In the genomic region with DNA sequence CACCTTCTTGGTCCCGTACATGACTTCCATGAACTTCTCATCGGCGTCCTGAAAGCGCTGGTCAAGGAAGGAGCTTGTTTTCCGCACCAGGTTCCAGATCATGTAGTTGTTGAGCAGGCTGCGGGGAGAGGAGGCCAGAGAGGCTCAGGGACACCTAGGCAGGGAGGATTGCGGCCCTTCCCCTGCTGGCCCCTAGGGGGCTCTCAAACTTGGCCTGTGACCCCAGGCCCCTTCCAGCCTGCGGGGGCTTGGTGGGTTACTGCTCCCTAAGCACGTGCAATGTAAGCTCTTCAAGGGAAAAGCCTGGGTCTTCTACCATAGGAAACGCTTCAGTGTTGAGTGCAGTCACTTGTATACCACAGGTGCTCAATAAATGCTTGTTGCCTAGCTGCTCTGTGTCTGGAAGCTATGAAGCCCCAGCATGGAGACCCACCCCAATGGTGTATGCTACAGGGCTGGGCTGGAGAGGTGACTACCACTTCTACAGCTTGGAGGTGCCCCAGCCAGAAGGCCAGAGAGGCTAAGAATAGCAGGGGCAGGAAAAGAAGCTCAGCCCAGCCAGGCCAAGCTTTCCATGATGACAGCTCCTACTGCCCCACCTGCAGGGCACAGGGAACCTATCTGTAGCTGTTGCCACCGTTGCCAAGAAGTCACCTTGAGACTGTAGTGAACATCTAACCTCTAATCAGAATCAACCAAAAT, we compare ENCODE assay signal across 10 cellular contexts. TPM values are rescaled to one million over a fixed set of nuclear protein-coding genes. Genes with fewer than 3 reads are reported as not detected.
DNase-seq lines count a peak whose midpoint lies in the region; ATAC-seq and TF ChIP-seq lines count a peak whose summit lies in the region.
"Had no signal": no experiment of that assay in that cellular context is flagged by ENCODE, and none has a peak within 500 bp of the region (broad histone marks: within the 10 kb centered on the region; RNA-seq: fewer than 3 reads in every experiment).

No MANE protein-coding gene starts in this region.

- POLR2A ChIA-PET in A673 (lab: Charles Lee; ENCODE audit: low non-redundant PET) = no interaction called here

- peaks cover 8% of the 10 kb centered on the region for H3K4me1 ChIP-seq in A673 (ENCODE audit: insufficient read depth, low read length, poor library complexity, severe bottlenecking)

- intact Hi-C loops in A673 (cut with micrococcal nuclease; ENCODE audit: unreplicated experiment) (no loop called here), left ventricle myocardium superior (cut with micrococcal nuclease) (no loop called here)

- no peaks in the 10 kb centered on the region for H3K79me2 ChIP-seq in SU-DHL-6 (ENCODE audit: insufficient read depth, low read length)

- H3K27me3 ChIP-seq in A673 (replicated peaks; ENCODE audit: insufficient read depth, low read depth, low read length, poor library complexity) (no peaks in the 10 kb centered on the region), SU-DHL-6 (ENCODE audit: low read length) (no peaks in the 10 kb centered on the region)
- H3K27me3 ChIP-seq: SJSA1 had no signal

- H3K4me3 ChIP-seq in A673 (ENCODE audit: low read depth, low read length, poor library complexity, severe bottlenecking) (no peak overlapping the region), SU-DHL-6 (ENCODE audit: insufficient read depth, low read length, poor library complexity, severe bottlenecking) (no peak overlapping the region)
- H3K4me3 ChIP-seq: SJSA1 had no signal

- DNase-seq in A673 (ENCODE audit: low spot score) = no peak
- DNase-seq in ELF-1 (ENCODE audit: low read depth, low spot score) = peak; percentile 49
- no peak for DNase-seq in left ventricle myocardium superior
- DNase-seq in NCI-H1694 treated with DMSO at 0.1 percent for 48 hours (lab: John Stamatoyannopoulos, UW) = no peak
- no peak for DNase-seq in RPMI8226
- DNase-seq in superior temporal gyrus (ENCODE audit: extremely low spot score) = no peak
- DNase-seq in HUDEP-2 (lab: John Stamatoyannopoulos, UW; ENCODE audit: unreplicated experiment in 76 of 76) = no peak
- DNase-seq: small intestine had no signal

- no peaks in the 10 kb centered on the region for H4K20me1 ChIP-seq in SU-DHL-6 (ENCODE audit: low read depth, low read length)

- no peak overlapping the region for H3K4me2 ChIP-seq in SU-DHL-6 (ENCODE audit: low read depth, low read length, poor library complexity, severe bottlenecking)

- CTCF ChIA-PET in A673 (lab: Charles Lee) = no interaction called here

- H3K27ac ChIP-seq in A673 (ENCODE audit: low read depth, low read length, poor library complexity, severe bottlenecking) (no peak overlapping the region), SU-DHL-6 (ENCODE audit: low read depth, low read length) (no peak overlapping the region)
- H3K27ac ChIP-seq: SJSA1 had no signal

- ATAC-seq in left ventricle myocardium superior = peak; percentile 13

- H2AFZ ChIP-seq in SU-DHL-6 (ENCODE audit: low read depth, low read length, severe bottlenecking) = no peak overlapping the region

- H3K36me3 ChIP-seq in A673 (ENCODE audit: insufficient read depth, low read length, poor library complexity, severe bottlenecking) = peaks cover 4% of the 10 kb centered on the region
- H3K36me3 ChIP-seq in SU-DHL-6 (ENCODE audit: low read length) = peaks cover 2% of the 10 kb centered on the region; the same call in 1 of the 2 replicates

- TF ChIP-seq CTCF in A673 (conservative IDR thresholded peaks at IDR 0.05; ENCODE audit: low read depth, low read length) = peak; percentile 51
- TF ChIP-seq CTCF in SU-DHL-6 (IDR thresholded peaks at IDR 0.05; ENCODE audit: insufficient read depth, low read length, poor library complexity, severe bottlenecking) = peak; percentile 39

- H3K9me3 ChIP-seq in A673 (ENCODE audit: low read depth, low read length, poor library complexity, severe bottlenecking) (no peaks in the 10 kb centered on the region), SU-DHL-6 (ENCODE audit: insufficient read depth, low read length) (no peaks in the 10 kb centered on the region)
- H3K9me3 ChIP-seq: SJSA1 had no signal

- no peaks in the 10 kb centered on the region for H3F3A ChIP-seq in SU-DHL-6 (ENCODE audit: insufficient read depth)

- no TSS peak for BruUV-seq in A673 (replicated peaks; lab: Mats Ljungman, UMichigan)

- no peaks in the 10 kb centered on the region for H3K9me2 ChIP-seq in SU-DHL-6 (replicated peaks; ENCODE audit: insufficient read depth, low read length)

- H3K9ac ChIP-seq in SU-DHL-6 (ENCODE audit: low read length) = no peak overlapping the region

RNA-seq across cellular contexts. Expression of gene ECE1, which starts 45.1 kb away (rescaled TPM):
- total RNA-seq in A673 (2021) (31.5 and 37.7 TPM in 2 replicates), left ventricle myocardium superior (43.3 TPM)
